22 cellular contexts compared by ENCODE assay signal in the genomic region with DNA sequence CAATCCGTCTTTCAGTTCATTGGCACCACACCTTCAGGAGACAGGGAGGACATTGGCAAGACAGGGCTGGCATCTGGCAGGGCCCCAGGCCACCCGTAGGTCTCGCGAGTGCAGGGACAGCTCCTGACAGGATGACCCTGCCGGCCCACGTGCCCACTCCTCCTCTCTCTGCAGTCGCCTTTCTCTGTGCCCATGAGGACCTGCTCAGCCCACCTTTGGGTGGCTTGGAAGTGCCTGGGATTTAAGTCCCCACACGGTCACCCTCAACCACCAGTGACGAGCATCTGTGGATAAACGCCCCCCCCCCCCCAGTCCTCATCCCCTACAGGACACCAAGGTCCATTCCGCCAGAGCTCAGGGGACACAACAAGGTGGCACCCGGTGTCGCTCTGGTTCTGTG. TPM values are rescaled to one million over a fixed set of nuclear protein-coding genes. Genes with fewer than 3 reads are reported as not detected.
A peak's percentile ranks its signal among the peaks of the same experiment; 100 is the strongest.
DNase-seq lines count a peak whose midpoint lies in the region; ATAC-seq and TF ChIP-seq lines count a peak whose summit lies in the region.
"Had no signal": no experiment of that assay in that cellular context is flagged by ENCODE, and none has a peak within 500 bp of the region (broad histone marks: within the 10 kb centered on the region; RNA-seq: fewer than 3 reads in every experiment).

No MANE protein-coding gene starts in this region.

- peaks cover 33% of the 10 kb centered on the region for H3K36me3 Mint-ChIP-seq in T-helper 1 cell treated with Interleukin-12 subunit alpha and Interleukin-12 subunit beta and Interleukin-4 antibody, amounts not matched to agents 30 μg/mL and 1 μg/mL, for 36 hours (ENCODE audit: low read depth)
- peaks cover 9% of the 10 kb centered on the region for H3K36me3 Mint-ChIP-seq in CD4-positive, CD25-positive, alpha-beta regulatory T cell
- H3K36me3 Mint-ChIP-seq in activated naive CD8-positive, alpha-beta T cell treated with anti-CD3 and anti-CD28 coated beads, Interleukin-2, amount 10 ng/mL, durations not matched to agents 7 days and 5 days = peaks cover 16% of the 10 kb centered on the region
- peaks cover 10% of the 10 kb centered on the region for H3K36me3 Mint-ChIP-seq in neural crest cell (ENCODE audit: low read depth)

- ATAC-seq in CD4-positive, CD25-positive, alpha-beta regulatory T cell (ENCODE audit: low read depth in 2 of 2) = no peak
- ATAC-seq in activated naive CD8-positive, alpha-beta T cell treated with anti-CD3 and anti-CD28 coated beads, Interleukin-2, amount 10 ng/mL, durations not matched to agents 7 days and 5 days (ENCODE audit: low read depth) = no peak
- no peak for ATAC-seq in activated CD4-positive, CD25-positive, alpha-beta regulatory T cell treated with anti-CD3 and anti-CD28 coated beads, Interleukin-2, amount 50 U/mL, for 24 hours

- POLR2A ChIA-PET in activated naive CD8-positive, alpha-beta T cell treated with anti-CD3 and anti-CD28 coated beads, Interleukin-2, amount 10 ng/mL, durations not matched to agents 7 days and 5 days (lab: Charles Lee) = no interaction called here

- no peak overlapping the region for H3K27ac ChIP-seq in CD4-positive, CD25-positive, alpha-beta regulatory T cell (ENCODE audit: insufficient read depth, low read length, poor library complexity, severe bottlenecking)
- H3K27ac ChIP-seq: 22Rv1 had no signal

- H3K4me3 Mint-ChIP-seq in T-helper 1 cell treated with Interleukin-12 subunit alpha and Interleukin-12 subunit beta and Interleukin-4 antibody, amounts not matched to agents 30 μg/mL and 1 μg/mL, for 36 hours = no peak overlapping the region
- peak overlapping the region in 3 of 4 donors; percentile 27 to 92 (median 29) for H3K4me3 Mint-ChIP-seq in CD4-positive, CD25-positive, alpha-beta regulatory T cell
- H3K4me3 Mint-ChIP-seq in activated naive CD8-positive, alpha-beta T cell treated with anti-CD3 and anti-CD28 coated beads, Interleukin-2, amount 10 ng/mL, durations not matched to agents 7 days and 5 days = no peak overlapping the region
- H3K4me3 Mint-ChIP-seq in neural crest cell = peak overlapping the region; percentile 36
- H3K4me3 Mint-ChIP-seq: mesothelial cell of epicardium had no signal

- H3K27ac Mint-ChIP-seq in T-helper 1 cell treated with Interleukin-12 subunit alpha and Interleukin-12 subunit beta and Interleukin-4 antibody, amounts not matched to agents 30 μg/mL and 1 μg/mL, for 36 hours = peak overlapping the region; percentile 53
- H3K27ac Mint-ChIP-seq in CD4-positive, CD25-positive, alpha-beta regulatory T cell = peak overlapping the region in 1 of 3 donors; percentile 2
- H3K27ac Mint-ChIP-seq in activated naive CD8-positive, alpha-beta T cell treated with anti-CD3 and anti-CD28 coated beads, Interleukin-2, amount 10 ng/mL, durations not matched to agents 7 days and 5 days = peak overlapping the region; percentile 54
- no peak overlapping the region for H3K27ac Mint-ChIP-seq in neural crest cell (ENCODE audit: unreplicated experiment)
- H3K27ac Mint-ChIP-seq: mesothelial cell of epicardium, progenitor cell of endocrine pancreas had no signal

- no peaks in the 10 kb centered on the region for H3K9me3 Mint-ChIP-seq in T-helper 1 cell treated with Interleukin-12 subunit alpha and Interleukin-12 subunit beta and Interleukin-4 antibody, amounts not matched to agents 30 μg/mL and 1 μg/mL, for 36 hours
- peaks cover 0 to 4% (median 0%) of the 10 kb centered on the region in 7 donors for H3K9me3 Mint-ChIP-seq in CD4-positive, CD25-positive, alpha-beta regulatory T cell
- no peaks in the 10 kb centered on the region for H3K9me3 Mint-ChIP-seq in activated naive CD8-positive, alpha-beta T cell treated with anti-CD3 and anti-CD28 coated beads, Interleukin-2, amount 10 ng/mL, durations not matched to agents 7 days and 5 days
- H3K9me3 Mint-ChIP-seq in neural crest cell = no peaks in the 10 kb centered on the region
- H3K9me3 Mint-ChIP-seq: mesothelial cell of epicardium had no signal

- H3K27me3 ChIP-seq in CD4-positive, CD25-positive, alpha-beta regulatory T cell (ENCODE audit: control insufficient read depth, insufficient read depth, low read length) = no peaks in the 10 kb centered on the region

- H3K36me3 ChIP-seq in CD4-positive, CD25-positive, alpha-beta regulatory T cell (ENCODE audit: control insufficient read depth, insufficient read depth, low read length) = peaks cover 14% of the 10 kb centered on the region

- no peak for DNase-seq in T-helper 1 cell
- no peak for DNase-seq in CD4-positive, CD25-positive, alpha-beta regulatory T cell
- no peak for DNase-seq in activated naive CD8-positive, alpha-beta T cell treated with anti-CD3 and anti-CD28 coated beads, Interleukin-2, amount 10 ng/mL, durations not matched to agents 7 days and 5 days
- no peak for DNase-seq in neural crest cell (ENCODE audit: low read depth, low spot score)
- no peak for DNase-seq in SHP77 treated with DMSO at 0.1 percent for 48 hours (lab: John Stamatoyannopoulos, UW)
- no peak for DNase-seq in amniotic stem cell (lab: John Stamatoyannopoulos, UW)
- DNase-seq: activated naive CD4-positive, alpha-beta T cell treated with anti-CD3 and anti-CD28 coated beads, Interleukin-2, amount 50 U/mL, for 16 hours; effector CD4-positive, alpha-beta T cell; erythroblast; foreskin fibroblast; GOT3; NCI-H1048; NCI-H187; NCI-H69; small intestine; stimulated activated naive CD4-positive, alpha-beta T cell had no signal

- H3K27me3 Mint-ChIP-seq in T-helper 1 cell treated with Interleukin-12 subunit alpha and Interleukin-12 subunit beta and Interleukin-4 antibody, amounts not matched to agents 30 μg/mL and 1 μg/mL, for 36 hours (ENCODE audit: low read depth) = no peaks in the 10 kb centered on the region
- no peaks in the 10 kb centered on the region for H3K27me3 Mint-ChIP-seq in CD4-positive, CD25-positive, alpha-beta regulatory T cell
- no peaks in the 10 kb centered on the region for H3K27me3 Mint-ChIP-seq in activated naive CD8-positive, alpha-beta T cell treated with anti-CD3 and anti-CD28 coated beads, Interleukin-2, amount 10 ng/mL, durations not matched to agents 7 days and 5 days
- H3K27me3 Mint-ChIP-seq in neural crest cell (ENCODE audit: low read depth) = no peaks in the 10 kb centered on the region

- TF ChIP-seq CTCF in neural crest cell (conservative IDR thresholded peaks at IDR 0.05) = no peak

- H3K4me1 Mint-ChIP-seq in T-helper 1 cell treated with Interleukin-12 subunit alpha and Interleukin-12 subunit beta and Interleukin-4 antibody, amounts not matched to agents 30 μg/mL and 1 μg/mL, for 36 hours (ENCODE audit: low read depth) = peaks cover 53% of the 10 kb centered on the region
- peaks cover 11 to 77% (median 45%) of the 10 kb centered on the region in 4 donors for H3K4me1 Mint-ChIP-seq in CD4-positive, CD25-positive, alpha-beta regulatory T cell
- H3K4me1 Mint-ChIP-seq in activated naive CD8-positive, alpha-beta T cell treated with anti-CD3 and anti-CD28 coated beads, Interleukin-2, amount 10 ng/mL, durations not matched to agents 7 days and 5 days = peaks cover 48% of the 10 kb centered on the region
- peaks cover 19% of the 10 kb centered on the region for H3K4me1 Mint-ChIP-seq in neural crest cell

- H3K4me1 ChIP-seq in CD4-positive, CD25-positive, alpha-beta regulatory T cell (ENCODE audit: control insufficient read depth, insufficient read depth, low read length, poor library complexity, severe bottlenecking) = peaks cover 59% of the 10 kb centered on the region
- H3K4me1 ChIP-seq: Caco-2 had no signal

- H3K9me3 ChIP-seq in CD4-positive, CD25-positive, alpha-beta regulatory T cell (ENCODE audit: control insufficient read depth in 2 of 2, low read length in 2 of 2) = no peaks in the 10 kb centered on the region
- H3K9me3 ChIP-seq: Caco-2 had no signal

- H3K4me3 ChIP-seq in CD4-positive, CD25-positive, alpha-beta regulatory T cell (ENCODE audit: low read depth, low read length) = no peak overlapping the region

RNA-seq across cellular contexts. Expression of gene MRPL36, which starts 4.1 kb away (rescaled TPM):
- total RNA-seq in CD4-positive, CD25-positive, alpha-beta regulatory T cell = 15.8 TPM
- polyA plus RNA-seq in CD4-positive, CD25-positive, alpha-beta regulatory T cell = 100 to 1,000 TPM in 3 of 4 donors, 10 to 100 TPM in 1; 98.7 to 127 (median 112) TPM
- total RNA-seq in activated naive CD8-positive, alpha-beta T cell treated with anti-CD3 and anti-CD28 coated beads, Interleukin-2, amount 10 ng/mL, durations not matched to agents 7 days and 5 days = 10 to 100 TPM; 47.1 to 51.2 TPM
- total RNA-seq in neural crest cell = 50.8 and 53.2 TPM in 2 replicates

RNA-seq across cellular contexts. Expression of gene NDUFS6, which starts 5.7 kb away (rescaled TPM):
- 21.6 TPM for total RNA-seq in CD4-positive, CD25-positive, alpha-beta regulatory T cell
- polyA plus RNA-seq in CD4-positive, CD25-positive, alpha-beta regulatory T cell = 10 to 100 TPM; 66.5 to 98.7 (median 75.7) TPM
- 10 to 100 TPM; 24.7 to 27.7 TPM for total RNA-seq in activated naive CD8-positive, alpha-beta T cell treated with anti-CD3 and anti-CD28 coated beads, Interleukin-2, amount 10 ng/mL, durations not matched to agents 7 days and 5 days
- total RNA-seq in neural crest cell = 50.2 and 52.3 TPM in 2 replicates

Comparison
In these comparisons a context has a peak if more than half of its experiments do, and no peak if none do; other contexts are left out.
1. H3K4me3 Mint-ChIP-seq: peak in CD4-positive, CD25-positive, alpha-beta regulatory T cell (3 of 4) and neural crest cell (single experiment); none in T-helper 1 cell treated with Interleukin-12 subunit alpha and Interleukin-12 subunit beta and Interleukin-4 antibody, amounts not matched to agents 30 μg/mL and 1 μg/mL, for 36 hours (single experiment) and activated naive CD8-positive, alpha-beta T cell treated with anti-CD3 and anti-CD28 coated beads, Interleukin-2, amount 10 ng/mL, durations not matched to agents 7 days and 5 days (single experiment).